1 cellular context compared by ENCODE assay signal in genomic region chr7:129665013-129665401, GRCh38.
TF ChIP-seq lines count a peak whose summit lies in the region.

No MANE protein-coding gene starts in this region.

TF ChIP-seq in K562, 482 proteins besides CTCF, POLR2A, EP300 and RAD21 (continued from another document):
- TF ChIP-seq PKNOX1 (IDR thresholded peaks at IDR 0.05) (peak; percentile 88), FOSL1 (tag; conservative IDR thresholded peaks at IDR 0.05) (peak; percentile 46)
